ENCODE assay signal across 9 cellular contexts in genomic region chr12:120229071-120229582, GRCh38. TPM values are rescaled to one million over a fixed set of nuclear protein-coding genes. Genes with fewer than 3 reads are reported as not detected.
DNase-seq lines count a peak whose midpoint lies in the region; ATAC-seq and TF ChIP-seq lines count a peak whose summit lies in the region.
"Had no signal": no experiment of that assay in that cellular context is flagged by ENCODE, and none has a peak within 500 bp of the region (broad histone marks: within the 10 kb centered on the region; RNA-seq: fewer than 3 reads in every experiment).

No MANE protein-coding gene starts in this region.

- DNase-seq in COLO668 (lab: John Stamatoyannopoulos, UW; ENCODE audit: unreplicated experiment) (peak; percentile 21), NCI-H460 (ENCODE audit: extremely low read depth, low read depth) (peak; percentile 64), colonic mucosa (peak; percentile 63), nephron progenitor cell (no peak), occipital lobe (lab: John Stamatoyannopoulos, UW) (no peak), COR-L47 (lab: John Stamatoyannopoulos, UW) (no peak)
- no peak for DNase-seq in central memory CD4-positive, alpha-beta T cell

- H3K4me1 ChIP-seq in colonic mucosa, result peaks cover 59% of the 10 kb centered on the region

- no peaks in the 10 kb centered on the region for H3K36me3 ChIP-seq in colonic mucosa

- H3K4me1 Mint-ChIP-seq in nephron progenitor cell, result peaks cover 98% of the 10 kb centered on the region

- no peak for ATAC-seq in GM19395 (IDR thresholded peaks at IDR 0.05; ENCODE audit: unreplicated experiment)

- TF ChIP-seq CTCF in colonic mucosa (IDR thresholded peaks at IDR 0.05) (no peak), nephron progenitor cell (IDR thresholded peaks at IDR 0.05) (no peak)

- H3K27me3 Mint-ChIP-seq in nephron progenitor cell (ENCODE audit: low read depth, poor library complexity), result no peaks in the 10 kb centered on the region
- H3K27me3 Mint-ChIP-seq: stimulated activated naive CD8-positive, alpha-beta T cell treated with anti-CD3 and anti-CD28 coated beads, Interleukin-15, amount 100 ng/mL, for 72 hours had no signal

- peak overlapping the region; percentile 20 for H3K4me3 Mint-ChIP-seq in nephron progenitor cell

- H3K9ac ChIP-seq in colonic mucosa (ENCODE audit: low read depth in 2 of 2, low read length in 2 of 2), result peak overlapping the region in 1 of 2 donors; percentile 65

- no peak overlapping the region for H3K27ac Mint-ChIP-seq in nephron progenitor cell

- no peak overlapping the region for H3K4me3 ChIP-seq in colonic mucosa

- no peaks in the 10 kb centered on the region for H3K9me3 Mint-ChIP-seq in nephron progenitor cell
- H3K9me3 Mint-ChIP-seq: stimulated activated naive CD8-positive, alpha-beta T cell treated with anti-CD3 and anti-CD28 coated beads, Interleukin-15, amount 100 ng/mL, for 72 hours had no signal

- intact Hi-C loops in colonic mucosa (cut with DNase I), result loop anchor here (2.0 kb wide), 1 partner anchor 38 kb away; no protein-coding TSS in a partner anchor

- H3K27ac ChIP-seq in colonic mucosa, result peak overlapping the region; percentile 86

- H3K36me3 Mint-ChIP-seq in nephron progenitor cell (ENCODE audit: low read depth), result no peaks in the 10 kb centered on the region

- no peaks in the 10 kb centered on the region for H3K9me3 ChIP-seq in colonic mucosa

- H3K27me3 ChIP-seq in colonic mucosa, result no peaks in the 10 kb centered on the region

RNA-seq across cellular contexts. Expression of gene RPLP0, which starts 28.2 kb away (rescaled TPM):
- 5,894 and 6,669 TPM in 2 replicates for total RNA-seq in NCI-H460 (2014; rRNA removed; shearing (Covaris generic))
- 5,005 and 5,481 TPM in 2 replicates for polyA plus RNA-seq in NCI-H460 (2014; cell fraction: nucleus; rRNA removed)
- total RNA-seq in colonic mucosa (1,000 to 10,000 TPM; 1,834 to 2,096 TPM), occipital lobe (1,592 TPM)

RNA-seq across cellular contexts. Expression of gene GCN1, which starts 34.6 kb away (rescaled TPM):
- total RNA-seq in NCI-H460 (2014; rRNA removed; shearing (Covaris generic)), result 67.3 and 88.6 TPM in 2 replicates
- polyA plus RNA-seq in NCI-H460 (2014; cell fraction: nucleus; rRNA removed), result 90.2 and 99.6 TPM in 2 replicates
- 100 to 1,000 TPM in 1 of 2 donors, 10 to 100 TPM in 1; 53.4 to 144 TPM for total RNA-seq in colonic mucosa
- total RNA-seq in occipital lobe, result 53.7 TPM

RNA-seq across cellular contexts. Expression of gene PXN, which starts 36.4 kb away (rescaled TPM):
- total RNA-seq in NCI-H460 (2014; rRNA removed; shearing (Covaris generic)), result 40.1 and 46.9 TPM in 2 replicates
- 31.3 and 36.8 TPM in 2 replicates for polyA plus RNA-seq in NCI-H460 (2014; cell fraction: nucleus; rRNA removed)
- total RNA-seq in colonic mucosa (100 to 1,000 TPM; 133 to 142 TPM), occipital lobe (2.8 TPM)

Comparison
In these comparisons a context has a peak if more than half of its experiments do, and no peak if none do; other contexts are left out.
1. DNase-seq: peak in COLO668 (single experiment), NCI-H460 (single experiment) and colonic mucosa (single experiment); none in nephron progenitor cell (single experiment), central memory CD4-positive, alpha-beta T cell (single experiment), occipital lobe (single experiment) and COR-L47 (single experiment).
2. RNA of gene PXN, which starts 36.4 kb away (total RNA-seq): 133 to 142 TPM in colonic mucosa and 40.1 to 46.9 TPM in NCI-H460; 2.8 TPM in occipital lobe (single experiment); every median in the first group is over 10 times any median in the second.